ENCODE assay signal across 22 cellular contexts in the genomic region with DNA sequence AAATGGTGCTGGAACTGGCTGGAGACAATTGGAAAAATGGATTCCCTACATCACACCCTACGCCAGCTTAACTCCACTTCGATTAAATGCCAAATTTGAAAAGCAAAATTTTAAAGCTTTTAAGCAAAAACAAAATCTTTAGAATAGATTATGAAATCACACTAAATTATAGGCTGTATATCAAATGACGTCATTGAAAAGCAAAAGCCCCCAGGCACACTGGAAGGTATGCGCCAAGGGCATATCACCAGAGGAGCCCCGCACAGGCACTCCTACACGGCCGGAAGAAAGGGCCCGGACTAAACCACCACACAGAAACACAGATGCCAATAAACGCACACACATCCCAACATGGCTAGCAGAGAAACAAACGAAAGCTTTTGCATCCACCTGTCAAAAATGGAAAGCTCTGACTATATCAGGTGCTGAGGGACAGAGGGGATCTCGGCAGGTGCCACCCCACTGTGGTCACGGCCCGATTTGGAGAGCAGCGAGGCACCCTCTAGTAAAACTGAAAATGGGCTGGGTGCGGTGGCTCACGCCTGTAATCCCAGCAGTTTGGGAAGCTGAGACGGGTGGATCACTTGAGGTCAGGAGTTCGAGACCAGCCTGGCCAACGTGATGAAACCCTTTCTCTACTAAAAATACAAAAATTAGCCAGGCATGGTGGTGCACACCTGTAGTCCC. TPM values are rescaled to one million over a fixed set of nuclear protein-coding genes. Genes with fewer than 3 reads are reported as not detected.
DNase-seq lines count a peak whose midpoint lies in the region; ATAC-seq and TF ChIP-seq lines count a peak whose summit lies in the region.
"Had no signal": no experiment of that assay in that cellular context is flagged by ENCODE, and none has a peak within 500 bp of the region (broad histone marks: within the 10 kb centered on the region; RNA-seq: fewer than 3 reads in every experiment).

No MANE protein-coding gene starts in this region.

- CTCF ChIA-PET in mammary epithelial cell (lab: Charles Lee; ENCODE audit: low non-redundant PET) (no interaction called here), MCF 10A (lab: Yijun Ruan, JAX) (interaction anchor here (0.6 to 5.4 kb wide), 6 partner anchors 9 to 247 kb away, joined by 3 to 59 read pairs (median 3); no protein-coding TSS in a partner anchor)
- CTCF ChIA-PET in activated CD8-positive, alpha-beta T cell treated with anti-CD3 and anti-CD28 coated beads, Interleukin-2, amount 10 ng/mL, durations not matched to agents 7 days and 5 days (lab: Charles Lee) = interaction anchor here (1.0 to 2.5 kb wide), 6 partner anchors 10 to 257 kb away, joined by 3 to 18 read pairs (median 4); no protein-coding TSS in a partner anchor

- dilution Hi-C loops in mammary epithelial cell (cut with HindIII; ENCODE audit: low sequenced_read_pairs) = loop anchor here (5.0 kb wide), 1 partner anchor 34 kb away; no protein-coding TSS in a partner anchor

- H3K9ac ChIP-seq in mammary epithelial cell (ENCODE audit: insufficient read depth, low read length) (peak overlapping the region; percentile 23), mesenchymal stem cell (ENCODE audit: low read length) (no peak overlapping the region)

- H3K27me3 Mint-ChIP-seq in MCF 10A (ENCODE audit: insufficient read depth, unreplicated experiment) = no peaks in the 10 kb centered on the region
- H3K27me3 Mint-ChIP-seq in activated CD8-positive, alpha-beta T cell treated with anti-CD3 and anti-CD28 coated beads, Interleukin-2, amount 10 ng/mL, durations not matched to agents 7 days and 5 days (ENCODE audit: low read depth) = no peaks in the 10 kb centered on the region

- no peak overlapping the region for H2BK120ac ChIP-seq in mesenchymal stem cell (ENCODE audit: low read depth, low read length)

- H3K27me3 ChIP-seq in mammary epithelial cell (ENCODE audit: insufficient read depth, low read length) (no peaks in the 10 kb centered on the region), mesenchymal stem cell (ENCODE audit: control insufficient read depth in 1 of 2, insufficient read depth in 1 of 2, low read length in 2 of 2) (no peaks in the 10 kb centered on the region)
- H3K27me3 ChIP-seq: BE2C, left lung, neutrophil, transverse colon had no signal

- WGBS in mammary epithelial cell (ENCODE audit: low coverage, missing lambda C conversion rate) = 82% methylated on average over 19 of the region's 19 CpGs
- 93% methylated on average over 17 of the region's 19 CpGs for WGBS in mesenchymal stem cell

- peak overlapping the region; percentile 49 for H2AK5ac ChIP-seq in mesenchymal stem cell (ENCODE audit: low read length, severe bottlenecking)

- H3K4me2 ChIP-seq in mammary epithelial cell (ENCODE audit: insufficient read depth, low read depth, low read length) (peak overlapping the region; percentile 69), mesenchymal stem cell (ENCODE audit: low read length, poor library complexity, severe bottlenecking) (no peak overlapping the region)

- H3K27ac ChIP-seq in mammary epithelial cell (ENCODE audit: insufficient read depth, low read depth, low read length) (peak overlapping the region; percentile 63), mesenchymal stem cell (ENCODE audit: low read length, poor library complexity, severe bottlenecking) (peak overlapping the region; percentile 78)
- H3K27ac ChIP-seq: neutrophil, WERI-Rb-1 had no signal

- BruUV-seq in mammary epithelial cell (replicated peaks; lab: Mats Ljungman, UMichigan) (no TSS peak), MCF 10A (replicated peaks; lab: Mats Ljungman, UMichigan) (no TSS peak)

- POLR2A ChIA-PET in MCF 10A (lab: Yijun Ruan, JAX) = interaction anchor here (0.7 to 2.8 kb wide), 2 partner anchors 20 to 23 kb away, joined by 3 to 12 read pairs; partner anchors contain the start of gene LMAN2
- POLR2A ChIA-PET in activated CD8-positive, alpha-beta T cell treated with anti-CD3 and anti-CD28 coated beads, Interleukin-2, amount 10 ng/mL, durations not matched to agents 7 days and 5 days (lab: Charles Lee) = no interaction called here

- H4K8ac ChIP-seq in mesenchymal stem cell (ENCODE audit: low read length) = no peak overlapping the region

- H2BK12ac ChIP-seq in mesenchymal stem cell (ENCODE audit: low read length in 2 of 2) = no peak overlapping the region

- no peak overlapping the region for H3K4me3 Mint-ChIP-seq in MCF 10A (ENCODE audit: unreplicated experiment)
- no peak overlapping the region for H3K4me3 Mint-ChIP-seq in activated CD8-positive, alpha-beta T cell treated with anti-CD3 and anti-CD28 coated beads, Interleukin-2, amount 10 ng/mL, durations not matched to agents 7 days and 5 days
- peak overlapping the region; percentile 47 for H3K4me3 Mint-ChIP-seq in stimulated activated effector memory CD8-positive, alpha-beta T cell treated with anti-CD3 and anti-CD28 coated beads, Interleukin-12 subunit alpha, Interleukin-12 subunit beta, amount 100 ng/mL, for 72 hours

- H3K4me1 ChIP-seq in mammary epithelial cell (ENCODE audit: insufficient read depth, low read length) = peaks cover 34% of the 10 kb centered on the region
- H3K4me1 ChIP-seq in mesenchymal stem cell (ENCODE audit: control insufficient read depth, insufficient read depth, low read depth, low read length) = peaks cover 22% of the 10 kb centered on the region

- H3K14ac ChIP-seq in mesenchymal stem cell (ENCODE audit: low read length in 2 of 2) = no peak overlapping the region

- in situ Hi-C loops in mammary epithelial cell (cut with MboI; ENCODE audit: low sequenced_read_pairs in 2 of 2) = loop anchor here in 1 of 2 donors (10.0 kb wide), 1 partner anchor 126 kb away; no protein-coding TSS in a partner anchor

- peaks cover 20% of the 10 kb centered on the region for H3K4me1 Mint-ChIP-seq in MCF 10A (ENCODE audit: insufficient read depth, unreplicated experiment)
- H3K4me1 Mint-ChIP-seq in activated CD8-positive, alpha-beta T cell treated with anti-CD3 and anti-CD28 coated beads, Interleukin-2, amount 10 ng/mL, durations not matched to agents 7 days and 5 days (ENCODE audit: low read depth) = peaks cover 39% of the 10 kb centered on the region
- H3K4me1 Mint-ChIP-seq in stimulated activated effector memory CD8-positive, alpha-beta T cell treated with anti-CD3 and anti-CD28 coated beads, Interleukin-12 subunit alpha, Interleukin-12 subunit beta, amount 100 ng/mL, for 72 hours = peaks cover 43% of the 10 kb centered on the region

- no peak overlapping the region for H3K4me3 ChIP-seq in mammary epithelial cell (replicated peaks in 1 of 3; ENCODE audit: insufficient read depth in 1 of 3, low read depth in 2 of 3, low read length in 3 of 3)
- H3K4me3 ChIP-seq in mesenchymal stem cell (ENCODE audit: insufficient read depth in 1 of 2, low read depth in 1 of 2, low read length in 2 of 2) = no peak overlapping the region
- H3K4me3 ChIP-seq: left lung, transverse colon had no signal

- H2AFZ ChIP-seq in mammary epithelial cell (ENCODE audit: low read depth, low read length) (no peak overlapping the region), mesenchymal stem cell (ENCODE audit: low read depth, low read length) (no peak overlapping the region)

- intact Hi-C loops in mammary epithelial cell (cut with micrococcal nuclease) = no loop called here
- intact Hi-C loops in MCF 10A (cut with micrococcal nuclease) = no loop called here

- TF ChIP-seq CTCF in mammary epithelial cell (conservative IDR thresholded peaks at IDR 0.05 in 1 of 2, IDR thresholded peaks at IDR 0.05 in 1 of 2; ENCODE audit: extremely low read depth in 1 of 2, insufficient read depth in 1 of 2, low read depth in 1 of 2, low read length in 2 of 2) = no peak
- TF ChIP-seq CTCF in MCF 10A (IDR thresholded peaks at IDR 0.05; ENCODE audit: unreplicated experiment) = no peak

- no peak for ATAC-seq in activated CD8-positive, alpha-beta T cell treated with anti-CD3 and anti-CD28 coated beads, Interleukin-2, amount 10 ng/mL, durations not matched to agents 7 days and 5 days
- ATAC-seq in stimulated activated effector memory CD8-positive, alpha-beta T cell treated with anti-CD3 and anti-CD28 coated beads, Interleukin-12 subunit alpha, Interleukin-12 subunit beta, amount 100 ng/mL, for 72 hours = no peak
- ATAC-seq in HG03571 (IDR thresholded peaks at IDR 0.05; ENCODE audit: unreplicated experiment) = no peak

- H3K9me3 Mint-ChIP-seq in MCF 10A (ENCODE audit: unreplicated experiment) = no peaks in the 10 kb centered on the region
- no peaks in the 10 kb centered on the region for H3K9me3 Mint-ChIP-seq in activated CD8-positive, alpha-beta T cell treated with anti-CD3 and anti-CD28 coated beads, Interleukin-2, amount 10 ng/mL, durations not matched to agents 7 days and 5 days (ENCODE audit: insufficient read depth)
- no peaks in the 10 kb centered on the region for H3K9me3 Mint-ChIP-seq in stimulated activated effector memory CD8-positive, alpha-beta T cell treated with anti-CD3 and anti-CD28 coated beads, Interleukin-12 subunit alpha, Interleukin-12 subunit beta, amount 100 ng/mL, for 72 hours

- no peak overlapping the region for H2BK15ac ChIP-seq in mesenchymal stem cell (ENCODE audit: low read depth, poor library complexity, severe bottlenecking)

- no peak overlapping the region for H4K91ac ChIP-seq in mesenchymal stem cell (ENCODE audit: low read length)

- H3K36me3 ChIP-seq in mammary epithelial cell (ENCODE audit: insufficient read depth, low read length) (peaks cover 5% of the 10 kb centered on the region), mesenchymal stem cell (ENCODE audit: control insufficient read depth in 1 of 2, insufficient read depth in 2 of 2, low read depth in 1 of 2, low read length in 2 of 2) (peaks cover 39 to 44% of the 10 kb centered on the region in 2 experiments)
- H3K36me3 ChIP-seq: WERI-Rb-1 had no signal

- H3K79me2 ChIP-seq in mammary epithelial cell (ENCODE audit: insufficient read depth, low read length) = peaks cover 2% of the 10 kb centered on the region

- peak overlapping the region; percentile 53 for H2BK5ac ChIP-seq in mesenchymal stem cell (ENCODE audit: low read depth, low read length, poor library complexity, severe bottlenecking)

- H3K79me1 ChIP-seq in mesenchymal stem cell (replicated peaks; ENCODE audit: low read length, poor library complexity, severe bottlenecking) = peaks cover 31% of the 10 kb centered on the region

- H3K18ac ChIP-seq in mesenchymal stem cell (ENCODE audit: low read depth in 1 of 2, low read length in 2 of 2) = no peak overlapping the region

- no peaks in the 10 kb centered on the region for H4K20me1 ChIP-seq in mammary epithelial cell (ENCODE audit: insufficient read depth, low read length)

- H3K23ac ChIP-seq in mesenchymal stem cell (ENCODE audit: low read length in 2 of 2) = no peak overlapping the region

- H3K9me3 ChIP-seq in mammary epithelial cell (replicated peaks; ENCODE audit: insufficient read depth, low read length) = no peaks in the 10 kb centered on the region
- H3K9me3 ChIP-seq in mesenchymal stem cell (ENCODE audit: control insufficient read depth, low read length) = no peaks in the 10 kb centered on the region
- H3K9me3 ChIP-seq: BE2C, left lung, neutrophil, transverse colon had no signal

- DNase-seq in mammary epithelial cell = no peak
- DNase-seq in MCF 10A (ENCODE audit: unreplicated experiment) = no peak
- DNase-seq in activated CD8-positive, alpha-beta T cell treated with anti-CD3 and anti-CD28 coated beads, Interleukin-2, amount 10 ng/mL, durations not matched to agents 7 days and 5 days = no peak
- no peak for DNase-seq in mesenchymal stem cell
- no peak for DNase-seq in stimulated activated effector memory CD8-positive, alpha-beta T cell treated with anti-CD3 and anti-CD28 coated beads, Interleukin-12 subunit alpha, Interleukin-12 subunit beta, amount 100 ng/mL, for 72 hours (ENCODE audit: low spot score in 2 of 2)
- no peak for DNase-seq in H4 (ENCODE audit: low spot score)
- DNase-seq in NK-92 treated with Interleukin-12 subunit alpha and Interleukin-12 subunit beta, amount 100 ng/mL, for 24 hours (lab: John Stamatoyannopoulos, UW) = no peak
- DNase-seq: activated CD4-positive, alpha-beta T cell treated with anti-CD3 and anti-CD28 coated beads, Interleukin-2, amount 50 U/mL, for 1 hour; activated effector memory CD4-positive, alpha-beta T cell treated with anti-CD3 and anti-CD28 coated beads, Interleukin-2, amount 50 U/mL, for 16 hours; BE2C; cortex of kidney; EL; HCEC 1CT; KG1; NCI-H1694; NCI-H2171 treated with DMSO at 0.1 percent for 48 hours; NCI-H526; transverse colon; WERI-Rb-1 had no signal

- peaks cover 50% of the 10 kb centered on the region for H3K36me3 Mint-ChIP-seq in MCF 10A (ENCODE audit: insufficient read depth, unreplicated experiment)
- peaks cover 37% of the 10 kb centered on the region for H3K36me3 Mint-ChIP-seq in activated CD8-positive, alpha-beta T cell treated with anti-CD3 and anti-CD28 coated beads, Interleukin-2, amount 10 ng/mL, durations not matched to agents 7 days and 5 days (ENCODE audit: low read depth)
- H3K36me3 Mint-ChIP-seq in stimulated activated effector memory CD8-positive, alpha-beta T cell treated with anti-CD3 and anti-CD28 coated beads, Interleukin-12 subunit alpha, Interleukin-12 subunit beta, amount 100 ng/mL, for 72 hours = peaks cover 68% of the 10 kb centered on the region

- H3K4ac ChIP-seq in mesenchymal stem cell (ENCODE audit: low read depth in 1 of 2, low read length in 2 of 2) = no peak overlapping the region

- no peak overlapping the region for H3K27ac Mint-ChIP-seq in MCF 10A (ENCODE audit: low read depth, unreplicated experiment)
- peak overlapping the region; percentile 25 for H3K27ac Mint-ChIP-seq in activated CD8-positive, alpha-beta T cell treated with anti-CD3 and anti-CD28 coated beads, Interleukin-2, amount 10 ng/mL, durations not matched to agents 7 days and 5 days
- no peak overlapping the region for H3K27ac Mint-ChIP-seq in stimulated activated effector memory CD8-positive, alpha-beta T cell treated with anti-CD3 and anti-CD28 coated beads, Interleukin-12 subunit alpha, Interleukin-12 subunit beta, amount 100 ng/mL, for 72 hours

RNA-seq across cellular contexts. Expression of gene MXD3, which starts 17.0 kb away (rescaled TPM):
- total RNA-seq in mammary epithelial cell (10 to 100 TPM in 1 of 2 donors, under 1 TPM in 1; 0.83 to 10.7 TPM), MCF 10A (2022) (8.4 and 13.2 TPM in 2 replicates)
- polyA plus RNA-seq in mammary epithelial cell = 3.6 TPM
- polyA minus RNA-seq in mammary epithelial cell = not detected
- 10 to 100 TPM; 93.2 to 96.9 TPM for total RNA-seq in activated CD8-positive, alpha-beta T cell treated with anti-CD3 and anti-CD28 coated beads, Interleukin-2, amount 10 ng/mL, durations not matched to agents 7 days and 5 days
- 2.2 TPM for polyA plus RNA-seq in mesenchymal stem cell (2013, experiment 1 of 2)
- polyA plus RNA-seq in mesenchymal stem cell (2013, experiment 2 of 2) = 2.8 TPM
- total RNA-seq in H4 (2014; rRNA removed; shearing (Covaris generic)) = 34.7 and 74.3 TPM in 2 replicates

RNA-seq across cellular contexts. Expression of gene LMAN2, which starts 22.8 kb away (rescaled TPM):
- total RNA-seq in mammary epithelial cell = 100 to 1,000 TPM; 114 to 201 TPM
- 222 TPM for polyA plus RNA-seq in mammary epithelial cell
- 285 TPM for polyA minus RNA-seq in mammary epithelial cell
- 221 and 279 TPM in 2 replicates for total RNA-seq in MCF 10A (2022)
- 100 to 1,000 TPM; 119 to 127 TPM for total RNA-seq in activated CD8-positive, alpha-beta T cell treated with anti-CD3 and anti-CD28 coated beads, Interleukin-2, amount 10 ng/mL, durations not matched to agents 7 days and 5 days
- polyA plus RNA-seq in mesenchymal stem cell (2013, experiment 1 of 2) = 296 TPM
- polyA plus RNA-seq in mesenchymal stem cell (2013, experiment 2 of 2) = 279 TPM
- total RNA-seq in H4 (2014; rRNA removed; shearing (Covaris generic)) = 745 and 800 TPM in 2 replicates

RNA-seq across cellular contexts. Expression of gene PRELID1, which starts 25.1 kb away (rescaled TPM):
- total RNA-seq in mammary epithelial cell (100 to 1,000 TPM in 1 of 2 donors, 10 to 100 TPM in 1; 51.5 to 181 TPM), MCF 10A (2022) (217 and 267 TPM in 2 replicates)
- 276 TPM for polyA plus RNA-seq in mammary epithelial cell
- 144 TPM for polyA minus RNA-seq in mammary epithelial cell
- total RNA-seq in activated CD8-positive, alpha-beta T cell treated with anti-CD3 and anti-CD28 coated beads, Interleukin-2, amount 10 ng/mL, durations not matched to agents 7 days and 5 days = 100 to 1,000 TPM; 152 to 154 TPM
- polyA plus RNA-seq in mesenchymal stem cell (2013, experiment 1 of 2) = 170 TPM
- 176 TPM for polyA plus RNA-seq in mesenchymal stem cell (2013, experiment 2 of 2)
- 487 and 500 TPM in 2 replicates for total RNA-seq in H4 (2014; rRNA removed; shearing (Covaris generic))

RNA-seq across cellular contexts. Expression of gene RAB24, which starts 25.2 kb away (rescaled TPM):
- 10 to 100 TPM; 10.3 to 21.4 TPM for total RNA-seq in mammary epithelial cell
- 17.4 TPM for polyA plus RNA-seq in mammary epithelial cell
- polyA minus RNA-seq in mammary epithelial cell = not detected
- 34.3 and 42.6 TPM in 2 replicates for total RNA-seq in MCF 10A (2022)
- 10 to 100 TPM; 44.1 to 48.8 TPM for total RNA-seq in activated CD8-positive, alpha-beta T cell treated with anti-CD3 and anti-CD28 coated beads, Interleukin-2, amount 10 ng/mL, durations not matched to agents 7 days and 5 days
- polyA plus RNA-seq in mesenchymal stem cell (2013, experiment 1 of 2) = 30.2 TPM
- polyA plus RNA-seq in mesenchymal stem cell (2013, experiment 2 of 2) = 30.8 TPM
- total RNA-seq in H4 (2014; rRNA removed; shearing (Covaris generic)) = 22.5 and 28.1 TPM in 2 replicates

RNA-seq across cellular contexts. Expression of gene RGS14, which starts 29.0 kb away (rescaled TPM):
- total RNA-seq in mammary epithelial cell (10 to 100 TPM in 1 of 2 donors, 1 to 10 TPM in 1; 6.1 to 10.0 TPM), MCF 10A (2022) (7.8 and 12.6 TPM in 2 replicates)
- 8.1 TPM for polyA plus RNA-seq in mammary epithelial cell
- 48.7 TPM for polyA minus RNA-seq in mammary epithelial cell
- total RNA-seq in activated CD8-positive, alpha-beta T cell treated with anti-CD3 and anti-CD28 coated beads, Interleukin-2, amount 10 ng/mL, durations not matched to agents 7 days and 5 days = 100 to 1,000 TPM; 112 to 117 TPM
- polyA plus RNA-seq in mesenchymal stem cell (2013, experiment 1 of 2) = 16.7 TPM
- polyA plus RNA-seq in mesenchymal stem cell (2013, experiment 2 of 2) = 15.9 TPM
- 26.2 and 28.1 TPM in 2 replicates for total RNA-seq in H4 (2014; rRNA removed; shearing (Covaris generic))
